ENCODE assay signal across 8 cellular contexts in genomic region chr10:21497177-21497807, GRCh38. TPM values are rescaled to one million over a fixed set of nuclear protein-coding genes. Genes with fewer than 3 reads are reported as not detected.
DNase-seq lines count a peak whose midpoint lies in the region; ATAC-seq and TF ChIP-seq lines count a peak whose summit lies in the region.

No MANE protein-coding gene starts in this region.

- CTCF ChIA-PET in RWPE1 (lab: Yijun Ruan, JAX): interaction anchor here (0.6 to 1.8 kb wide), 11 partner anchors 21 to 297 kb away, joined by 3 to 8 read pairs (median 3); no protein-coding TSS in a partner anchor

- no peak for TF ChIP-seq POLR2A in gastrocnemius medialis (IDR thresholded peaks at IDR 0.05)

- peaks cover 26% of the 10 kb centered on the region for H3K27me3 ChIP-seq in HUES64 (ENCODE audit: insufficient read depth, low read length)
- H3K27me3 ChIP-seq in gastrocnemius medialis: peaks cover 0 to 42% (median 40%) of the 10 kb centered on the region in 3 donors

- no peak for TF ChIP-seq CTCF in RWPE1 (conservative IDR thresholded peaks at IDR 0.05; ENCODE audit: low read depth)
- TF ChIP-seq CTCF in gastrocnemius medialis (IDR thresholded peaks at IDR 0.05 in 4 of 5, conservative IDR thresholded peaks at IDR 0.05 in 1 of 5): no peak

- peak overlapping the region; percentile 95 for H3K9ac ChIP-seq in HUES64 (ENCODE audit: low read depth, low read length)

- in situ Hi-C loops in gastrocnemius medialis (cut with MboI; ENCODE audit: low sequenced_read_pairs in 4 of 4): loop anchor here (5.0 to 25.0 kb wide), 7 partner anchors 210 to 1490 kb away; no protein-coding TSS in a partner anchor

- H3K36me3 ChIP-seq in HUES64 (ENCODE audit: insufficient read depth, low read length) (peaks cover 4% of the 10 kb centered on the region; the same call in 1 of the 2 replicates), gastrocnemius medialis (no peaks in the 10 kb centered on the region)

- DNase-seq in DMS79 treated with DMSO at 0.1 percent for 48 hours (lab: John Stamatoyannopoulos, UW) (peak; percentile 51), RWPE1 (ENCODE audit: low spot score) (peak; percentile 92), caudate nucleus (lab: John Stamatoyannopoulos, UW) (peak in 56 of 61 donors; percentile 30 to 92 (median 64)), iPS-NIHi7 (ENCODE audit: extremely low spot score) (peak; percentile 68), gastrocnemius medialis (peak; percentile 73 to 79)

- H3K4me3 ChIP-seq in HUES64 (ENCODE audit: low read length) (peak overlapping the region; percentile 95), gastrocnemius medialis (peak overlapping the region; percentile 59 to 84 (median 70))

- no peaks in the 10 kb centered on the region for H3K9me3 ChIP-seq in HUES64 (ENCODE audit: insufficient read depth, low read depth, low read length)
- H3K9me3 ChIP-seq in gastrocnemius medialis: no peaks in the 10 kb centered on the region

- intact Hi-C loops in gastrocnemius medialis (cut with DNase I; ENCODE audit: low total_unique reads): loop anchor here (2.0 to 10.0 kb wide), 7 partner anchors 20 to 1490 kb away; partner anchors contain the start of gene DNAJC1

- POLR2A ChIA-PET in RWPE1 (lab: Yijun Ruan, JAX; ENCODE audit: low non-redundant PET): interaction anchor here (0.6 kb wide), 1 partner anchor 73 kb away, joined by 3 read pairs; no protein-coding TSS in a partner anchor

- ATAC-seq in gastrocnemius medialis (peak; percentile 30 to 54), GM21423 (IDR thresholded peaks at IDR 0.05; ENCODE audit: unreplicated experiment) (no peak), GM18873 (IDR thresholded peaks at IDR 0.05; ENCODE audit: low FRiP score, unreplicated experiment) (no peak)

- H3K27ac ChIP-seq in HUES64 (ENCODE audit: low read depth, low read length) (peak overlapping the region; percentile 99), RWPE1 (peak overlapping the region; percentile 92), caudate nucleus (ENCODE audit: low read depth, low read length) (peak overlapping the region; percentile 87), gastrocnemius medialis (peak overlapping the region in 3 of 4 donors; percentile 6 to 22 (median 21))

- H3K4me1 ChIP-seq in HUES64 (ENCODE audit: insufficient read depth, low read length) (peaks cover 54% of the 10 kb centered on the region), gastrocnemius medialis (peaks cover 4 to 29% of the 10 kb centered on the region in 2 donors)

- under 1% methylated on average over 36 of the region's 37 CpGs for WGBS in HUES64

RNA-seq across cellular contexts. Expression of gene SKIDA1, which starts 28.2 kb away (rescaled TPM):
- 7.8 TPM for polyA plus RNA-seq in HUES64 (2013, experiment 1 of 2)
- polyA plus RNA-seq in HUES64 (2013, experiment 2 of 2): 13.9 TPM
- total RNA-seq in gastrocnemius medialis: under 1 TPM in 1 of 4 donors, not detected in 3; 0.09 TPM

RNA-seq across cellular contexts. Expression of gene MLLT10, which starts 36.7 kb away (rescaled TPM):
- polyA plus RNA-seq in HUES64 (2013, experiment 1 of 2): 33.7 TPM
- 38.4 TPM for polyA plus RNA-seq in HUES64 (2013, experiment 2 of 2)
- total RNA-seq in gastrocnemius medialis: 10 to 100 TPM; 13.6 to 26.6 (median 21.6) TPM

Comparison
In these comparisons a context has a peak if more than half of its experiments do, and no peak if none do; other contexts are left out.
1. H3K27ac ChIP-seq: peak in every context shown above with its lines; median percentile 99 in HUES64; 92 in RWPE1; 87 in caudate nucleus; 21 in gastrocnemius medialis.
2. ATAC-seq: peak in gastrocnemius medialis (2 of 2); none in GM21423 (single experiment) and GM18873 (single experiment).
3. Peak in every context shown above with its lines, with median percentiles within 50 percentile points of each other: DNase-seq.